ENCODE assay signal across 1 cellular context in the genomic region with DNA sequence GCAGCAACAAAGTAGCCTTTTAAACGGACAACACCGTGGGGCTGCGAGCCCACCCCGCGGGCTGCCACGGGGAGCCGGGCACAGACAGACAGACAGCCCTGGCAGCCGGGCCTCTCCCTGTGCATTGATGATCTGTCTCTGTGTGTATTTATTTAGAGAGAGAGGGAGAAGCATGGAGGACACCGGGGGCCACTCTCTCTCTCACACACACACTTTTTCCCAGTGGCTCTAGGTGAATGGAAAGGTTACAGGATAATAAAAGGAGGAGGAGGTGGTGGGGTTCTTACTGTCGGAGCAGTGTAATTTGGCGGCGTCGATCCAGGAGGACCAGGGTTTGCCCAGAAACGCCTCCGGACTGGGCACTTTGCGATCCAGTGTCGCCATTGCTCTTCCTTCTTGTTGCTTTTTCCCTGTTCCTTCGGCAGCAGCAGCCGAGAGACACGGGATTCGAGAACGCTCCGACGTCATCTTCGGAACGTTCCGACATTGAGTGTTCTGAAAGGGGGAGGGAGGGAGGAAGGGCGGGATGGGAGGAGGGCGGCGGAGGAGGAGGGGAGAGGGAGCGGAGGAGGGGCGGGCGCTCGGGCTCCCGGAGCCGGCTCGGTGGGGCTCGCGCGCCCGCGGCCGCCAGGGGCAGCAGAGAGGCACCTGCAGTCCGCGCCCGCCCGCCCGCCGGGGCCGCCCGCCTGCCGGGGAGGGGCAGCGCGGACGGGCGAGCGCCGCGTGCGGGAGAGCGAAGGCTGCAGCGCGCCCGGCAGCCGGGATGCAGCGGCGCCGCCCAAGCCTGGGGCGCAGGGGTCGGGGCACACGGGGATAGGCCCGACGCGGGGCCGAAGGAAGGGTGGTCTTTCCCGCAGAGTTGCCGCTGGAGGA.
TF ChIP-seq lines count a peak whose summit lies in the region.

A gene with protein sequence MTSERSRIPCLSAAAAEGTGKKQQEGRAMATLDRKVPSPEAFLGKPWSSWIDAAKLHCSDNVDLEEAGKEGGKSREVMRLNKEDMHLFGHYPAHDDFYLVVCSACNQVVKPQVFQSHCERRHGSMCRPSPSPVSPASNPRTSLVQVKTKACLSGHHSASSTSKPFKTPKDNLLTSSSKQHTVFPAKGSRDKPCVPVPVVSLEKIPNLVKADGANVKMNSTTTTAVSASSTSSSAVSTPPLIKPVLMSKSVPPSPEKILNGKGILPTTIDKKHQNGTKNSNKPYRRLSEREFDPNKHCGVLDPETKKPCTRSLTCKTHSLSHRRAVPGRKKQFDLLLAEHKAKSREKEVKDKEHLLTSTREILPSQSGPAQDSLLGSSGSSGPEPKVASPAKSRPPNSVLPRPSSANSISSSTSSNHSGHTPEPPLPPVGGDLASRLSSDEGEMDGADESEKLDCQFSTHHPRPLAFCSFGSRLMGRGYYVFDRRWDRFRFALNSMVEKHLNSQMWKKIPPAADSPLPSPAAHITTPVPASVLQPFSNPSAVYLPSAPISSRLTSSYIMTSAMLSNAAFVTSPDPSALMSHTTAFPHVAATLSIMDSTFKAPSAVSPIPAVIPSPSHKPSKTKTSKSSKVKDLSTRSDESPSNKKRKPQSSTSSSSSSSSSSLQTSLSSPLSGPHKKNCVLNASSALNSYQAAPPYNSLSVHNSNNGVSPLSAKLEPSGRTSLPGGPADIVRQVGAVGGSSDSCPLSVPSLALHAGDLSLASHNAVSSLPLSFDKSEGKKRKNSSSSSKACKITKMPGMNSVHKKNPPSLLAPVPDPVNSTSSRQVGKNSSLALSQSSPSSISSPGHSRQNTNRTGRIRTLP (minus strand): TSS at position 509 of the 873 bp plus-strand sequence. CDS start 41 bp downstream, at position 468.

TF ChIP-seq in K562, 482 proteins besides CTCF, POLR2A, EP300 and RAD21 (continued from another document and continues in another):
- no peak for TF ChIP-seq ETV5 (CRISPR knock-in tag; IDR thresholded peaks at IDR 0.05; ENCODE audit: low read depth)
- TF ChIP-seq CREM (IDR thresholded peaks at IDR 0.05; ENCODE audit: low read depth): peak; percentile 95
- no peak for TF ChIP-seq PTTG1 (tag; IDR thresholded peaks at IDR 0.05; ENCODE audit: low read depth)
- TF ChIP-seq HDAC6 (IDR thresholded peaks at IDR 0.05; ENCODE audit: low read depth, low read length): no peak
- no peak for TF ChIP-seq CBFA2T2 (conservative IDR thresholded peaks at IDR 0.05)
- TF ChIP-seq RCOR1 (IDR thresholded peaks at IDR 0.05; ENCODE audit: borderline replicate concordance in 1 of 2, low read depth in 2 of 2, low read length in 2 of 2): 0 out of 4 replicates have a peak, but pooled peaks of 1 of the 2 experiments have one; percentile 2
- TF ChIP-seq, protein P1, sequence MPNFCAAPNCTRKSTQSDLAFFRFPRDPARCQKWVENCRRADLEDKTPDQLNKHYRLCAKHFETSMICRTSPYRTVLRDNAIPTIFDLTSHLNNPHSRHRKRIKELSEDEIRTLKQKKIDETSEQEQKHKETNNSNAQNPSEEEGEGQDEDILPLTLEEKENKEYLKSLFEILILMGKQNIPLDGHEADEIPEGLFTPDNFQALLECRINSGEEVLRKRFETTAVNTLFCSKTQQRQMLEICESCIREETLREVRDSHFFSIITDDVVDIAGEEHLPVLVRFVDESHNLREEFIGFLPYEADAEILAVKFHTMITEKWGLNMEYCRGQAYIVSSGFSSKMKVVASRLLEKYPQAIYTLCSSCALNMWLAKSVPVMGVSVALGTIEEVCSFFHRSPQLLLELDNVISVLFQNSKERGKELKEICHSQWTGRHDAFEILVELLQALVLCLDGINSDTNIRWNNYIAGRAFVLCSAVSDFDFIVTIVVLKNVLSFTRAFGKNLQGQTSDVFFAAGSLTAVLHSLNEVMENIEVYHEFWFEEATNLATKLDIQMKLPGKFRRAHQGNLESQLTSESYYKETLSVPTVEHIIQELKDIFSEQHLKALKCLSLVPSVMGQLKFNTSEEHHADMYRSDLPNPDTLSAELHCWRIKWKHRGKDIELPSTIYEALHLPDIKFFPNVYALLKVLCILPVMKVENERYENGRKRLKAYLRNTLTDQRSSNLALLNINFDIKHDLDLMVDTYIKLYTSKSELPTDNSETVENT (CRISPR knock-in tag; IDR thresholded peaks at IDR 0.05): no peak
- TF ChIP-seq, protein P2, sequence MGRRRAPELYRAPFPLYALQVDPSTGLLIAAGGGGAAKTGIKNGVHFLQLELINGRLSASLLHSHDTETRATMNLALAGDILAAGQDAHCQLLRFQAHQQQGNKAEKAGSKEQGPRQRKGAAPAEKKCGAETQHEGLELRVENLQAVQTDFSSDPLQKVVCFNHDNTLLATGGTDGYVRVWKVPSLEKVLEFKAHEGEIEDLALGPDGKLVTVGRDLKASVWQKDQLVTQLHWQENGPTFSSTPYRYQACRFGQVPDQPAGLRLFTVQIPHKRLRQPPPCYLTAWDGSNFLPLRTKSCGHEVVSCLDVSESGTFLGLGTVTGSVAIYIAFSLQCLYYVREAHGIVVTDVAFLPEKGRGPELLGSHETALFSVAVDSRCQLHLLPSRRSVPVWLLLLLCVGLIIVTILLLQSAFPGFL (CRISPR knock-in tag; IDR thresholded peaks at IDR 0.05): no peak
- 0 out of 2 replicates have a peak, but pooled peaks have one; percentile 14 for TF ChIP-seq MYNN (IDR thresholded peaks at IDR 0.05)
- TF ChIP-seq MYNN (CRISPR knock-in tag; IDR thresholded peaks at IDR 0.05): no peak
- no peak for TF ChIP-seq ZNF239 (CRISPR knock-in tag; IDR thresholded peaks at IDR 0.05)
- TF ChIP-seq ZNF24 (IDR thresholded peaks at IDR 0.05): no peak
- TF ChIP-seq CBFB (CRISPR knock-in tag; IDR thresholded peaks at IDR 0.05): no peak
- no peak for TF ChIP-seq ZNF324 (CRISPR knock-in tag; IDR thresholded peaks at IDR 0.05)
- TF ChIP-seq ZNF766 (CRISPR knock-in tag; conservative IDR thresholded peaks at IDR 0.05): peak; percentile 11; the same call in 1 of the 2 replicates
- TF ChIP-seq, protein P3, sequence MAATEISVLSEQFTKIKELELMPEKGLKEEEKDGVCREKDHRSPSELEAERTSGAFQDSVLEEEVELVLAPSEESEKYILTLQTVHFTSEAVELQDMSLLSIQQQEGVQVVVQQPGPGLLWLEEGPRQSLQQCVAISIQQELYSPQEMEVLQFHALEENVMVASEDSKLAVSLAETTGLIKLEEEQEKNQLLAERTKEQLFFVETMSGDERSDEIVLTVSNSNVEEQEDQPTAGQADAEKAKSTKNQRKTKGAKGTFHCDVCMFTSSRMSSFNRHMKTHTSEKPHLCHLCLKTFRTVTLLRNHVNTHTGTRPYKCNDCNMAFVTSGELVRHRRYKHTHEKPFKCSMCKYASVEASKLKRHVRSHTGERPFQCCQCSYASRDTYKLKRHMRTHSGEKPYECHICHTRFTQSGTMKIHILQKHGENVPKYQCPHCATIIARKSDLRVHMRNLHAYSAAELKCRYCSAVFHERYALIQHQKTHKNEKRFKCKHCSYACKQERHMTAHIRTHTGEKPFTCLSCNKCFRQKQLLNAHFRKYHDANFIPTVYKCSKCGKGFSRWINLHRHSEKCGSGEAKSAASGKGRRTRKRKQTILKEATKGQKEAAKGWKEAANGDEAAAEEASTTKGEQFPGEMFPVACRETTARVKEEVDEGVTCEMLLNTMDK (IDR thresholded peaks at IDR 0.05; ENCODE audit: borderline replicate concordance, insufficient read depth, low read depth, low read length, poor library complexity, severe bottlenecking): no peak
- no peak for TF ChIP-seq NELFE (IDR thresholded peaks at IDR 0.05; ENCODE audit: insufficient read depth, insufficient read length)
- TF ChIP-seq, protein P4, sequence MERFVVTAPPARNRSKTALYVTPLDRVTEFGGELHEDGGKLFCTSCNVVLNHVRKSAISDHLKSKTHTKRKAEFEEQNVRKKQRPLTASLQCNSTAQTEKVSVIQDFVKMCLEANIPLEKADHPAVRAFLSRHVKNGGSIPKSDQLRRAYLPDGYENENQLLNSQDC (CRISPR knock-in tag; IDR thresholded peaks at IDR 0.05): no peak
- no peak for TF ChIP-seq EZH2 (IDR thresholded peaks at IDR 0.05; ENCODE audit: borderline replicate concordance, low read depth, low read length)
- peak; percentile 50 for TF ChIP-seq BRD9 (IDR thresholded peaks at IDR 0.05; ENCODE audit: low read depth, partially characterized antibody)
- TF ChIP-seq, protein P5, sequence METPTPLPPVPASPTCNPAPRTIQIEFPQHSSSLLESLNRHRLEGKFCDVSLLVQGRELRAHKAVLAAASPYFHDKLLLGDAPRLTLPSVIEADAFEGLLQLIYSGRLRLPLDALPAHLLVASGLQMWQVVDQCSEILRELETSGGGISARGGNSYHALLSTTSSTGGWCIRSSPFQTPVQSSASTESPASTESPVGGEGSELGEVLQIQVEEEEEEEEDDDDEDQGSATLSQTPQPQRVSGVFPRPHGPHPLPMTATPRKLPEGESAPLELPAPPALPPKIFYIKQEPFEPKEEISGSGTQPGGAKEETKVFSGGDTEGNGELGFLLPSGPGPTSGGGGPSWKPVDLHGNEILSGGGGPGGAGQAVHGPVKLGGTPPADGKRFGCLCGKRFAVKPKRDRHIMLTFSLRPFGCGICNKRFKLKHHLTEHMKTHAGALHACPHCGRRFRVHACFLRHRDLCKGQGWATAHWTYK (CRISPR knock-in tag; IDR thresholded peaks at IDR 0.05): no peak
- TF ChIP-seq KDM5B (IDR thresholded peaks at IDR 0.05; ENCODE audit: insufficient replicate concordance, low read depth, low read length): peak; percentile 81
- TF ChIP-seq CHD2 (IDR thresholded peaks at IDR 0.05; ENCODE audit: low read depth, low read length): no peak
- TF ChIP-seq, protein P6, sequence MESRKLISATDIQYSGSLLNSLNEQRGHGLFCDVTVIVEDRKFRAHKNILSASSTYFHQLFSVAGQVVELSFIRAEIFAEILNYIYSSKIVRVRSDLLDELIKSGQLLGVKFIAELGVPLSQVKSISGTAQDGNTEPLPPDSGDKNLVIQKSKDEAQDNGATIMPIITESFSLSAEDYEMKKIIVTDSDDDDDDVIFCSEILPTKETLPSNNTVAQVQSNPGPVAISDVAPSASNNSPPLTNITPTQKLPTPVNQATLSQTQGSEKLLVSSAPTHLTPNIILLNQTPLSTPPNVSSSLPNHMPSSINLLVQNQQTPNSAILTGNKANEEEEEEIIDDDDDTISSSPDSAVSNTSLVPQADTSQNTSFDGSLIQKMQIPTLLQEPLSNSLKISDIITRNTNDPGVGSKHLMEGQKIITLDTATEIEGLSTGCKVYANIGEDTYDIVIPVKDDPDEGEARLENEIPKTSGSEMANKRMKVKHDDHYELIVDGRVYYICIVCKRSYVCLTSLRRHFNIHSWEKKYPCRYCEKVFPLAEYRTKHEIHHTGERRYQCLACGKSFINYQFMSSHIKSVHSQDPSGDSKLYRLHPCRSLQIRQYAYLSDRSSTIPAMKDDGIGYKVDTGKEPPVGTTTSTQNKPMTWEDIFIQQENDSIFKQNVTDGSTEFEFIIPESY (CRISPR knock-in tag; IDR thresholded peaks at IDR 0.05): no peak
- TF ChIP-seq FOXA3 (CRISPR knock-in tag; conservative IDR thresholded peaks at IDR 0.05 in 1 of 2, IDR thresholded peaks at IDR 0.05 in 1 of 2): no peak
- TF ChIP-seq, protein P7, sequence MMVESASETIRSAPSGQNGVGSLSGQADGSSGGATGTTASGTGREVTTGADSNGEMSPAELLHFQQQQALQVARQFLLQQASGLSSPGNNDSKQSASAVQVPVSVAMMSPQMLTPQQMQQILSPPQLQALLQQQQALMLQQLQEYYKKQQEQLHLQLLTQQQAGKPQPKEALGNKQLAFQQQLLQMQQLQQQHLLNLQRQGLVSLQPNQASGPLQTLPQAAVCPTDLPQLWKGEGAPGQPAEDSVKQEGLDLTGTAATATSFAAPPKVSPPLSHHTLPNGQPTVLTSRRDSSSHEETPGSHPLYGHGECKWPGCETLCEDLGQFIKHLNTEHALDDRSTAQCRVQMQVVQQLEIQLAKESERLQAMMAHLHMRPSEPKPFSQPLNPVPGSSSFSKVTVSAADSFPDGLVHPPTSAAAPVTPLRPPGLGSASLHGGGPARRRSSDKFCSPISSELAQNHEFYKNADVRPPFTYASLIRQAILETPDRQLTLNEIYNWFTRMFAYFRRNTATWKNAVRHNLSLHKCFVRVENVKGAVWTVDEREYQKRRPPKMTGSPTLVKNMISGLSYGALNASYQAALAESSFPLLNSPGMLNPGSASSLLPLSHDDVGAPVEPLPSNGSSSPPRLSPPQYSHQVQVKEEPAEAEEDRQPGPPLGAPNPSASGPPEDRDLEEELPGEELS (CRISPR knock-in tag; IDR thresholded peaks at IDR 0.05; ENCODE audit: borderline replicate concordance): no peak
- TF ChIP-seq CXXC5 (CRISPR knock-in tag; IDR thresholded peaks at IDR 0.05): peak; percentile 93
- no peak for TF ChIP-seq RNF2 (IDR thresholded peaks at IDR 0.05)
- TF ChIP-seq, protein P8, sequence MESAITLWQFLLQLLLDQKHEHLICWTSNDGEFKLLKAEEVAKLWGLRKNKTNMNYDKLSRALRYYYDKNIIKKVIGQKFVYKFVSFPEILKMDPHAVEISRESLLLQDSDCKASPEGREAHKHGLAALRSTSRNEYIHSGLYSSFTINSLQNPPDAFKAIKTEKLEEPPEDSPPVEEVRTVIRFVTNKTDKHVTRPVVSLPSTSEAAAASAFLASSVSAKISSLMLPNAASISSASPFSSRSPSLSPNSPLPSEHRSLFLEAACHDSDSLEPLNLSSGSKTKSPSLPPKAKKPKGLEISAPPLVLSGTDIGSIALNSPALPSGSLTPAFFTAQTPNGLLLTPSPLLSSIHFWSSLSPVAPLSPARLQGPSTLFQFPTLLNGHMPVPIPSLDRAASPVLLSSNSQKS (CRISPR knock-in tag; IDR thresholded peaks at IDR 0.05): no peak
- TF ChIP-seq SMARCE1 (IDR thresholded peaks at IDR 0.05): 0 out of 2 replicates have a peak, but pooled peaks have one; percentile 36
- no peak for TF ChIP-seq SIRT6 (IDR thresholded peaks at IDR 0.05; ENCODE audit: low read depth, low read length)
- TF ChIP-seq, protein P9, sequence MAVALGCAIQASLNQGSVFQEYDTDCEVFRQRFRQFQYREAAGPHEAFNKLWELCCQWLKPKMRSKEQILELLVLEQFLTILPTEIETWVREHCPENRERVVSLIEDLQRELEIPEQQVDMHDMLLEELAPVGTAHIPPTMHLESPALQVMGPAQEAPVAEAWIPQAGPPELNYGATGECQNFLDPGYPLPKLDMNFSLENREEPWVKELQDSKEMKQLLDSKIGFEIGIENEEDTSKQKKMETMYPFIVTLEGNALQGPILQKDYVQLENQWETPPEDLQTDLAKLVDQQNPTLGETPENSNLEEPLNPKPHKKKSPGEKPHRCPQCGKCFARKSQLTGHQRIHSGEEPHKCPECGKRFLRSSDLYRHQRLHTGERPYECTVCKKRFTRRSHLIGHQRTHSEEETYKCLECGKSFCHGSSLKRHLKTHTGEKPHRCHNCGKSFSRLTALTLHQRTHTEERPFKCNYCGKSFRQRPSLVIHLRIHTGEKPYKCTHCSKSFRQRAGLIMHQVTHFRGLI (CRISPR knock-in tag; IDR thresholded peaks at IDR 0.05): no peak
- no peak for TF ChIP-seq CREBBP (IDR thresholded peaks at IDR 0.05; ENCODE audit: low read depth, low read length)
- no peak for TF ChIP-seq DACH1 (IDR thresholded peaks at IDR 0.05; ENCODE audit: partially characterized antibody)
- TF ChIP-seq, protein P10, sequence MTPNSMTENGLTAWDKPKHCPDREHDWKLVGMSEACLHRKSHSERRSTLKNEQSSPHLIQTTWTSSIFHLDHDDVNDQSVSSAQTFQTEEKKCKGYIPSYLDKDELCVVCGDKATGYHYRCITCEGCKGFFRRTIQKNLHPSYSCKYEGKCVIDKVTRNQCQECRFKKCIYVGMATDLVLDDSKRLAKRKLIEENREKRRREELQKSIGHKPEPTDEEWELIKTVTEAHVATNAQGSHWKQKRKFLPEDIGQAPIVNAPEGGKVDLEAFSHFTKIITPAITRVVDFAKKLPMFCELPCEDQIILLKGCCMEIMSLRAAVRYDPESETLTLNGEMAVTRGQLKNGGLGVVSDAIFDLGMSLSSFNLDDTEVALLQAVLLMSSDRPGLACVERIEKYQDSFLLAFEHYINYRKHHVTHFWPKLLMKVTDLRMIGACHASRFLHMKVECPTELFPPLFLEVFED (CRISPR knock-in tag; conservative IDR thresholded peaks at IDR 0.05): no peak
- no peak for TF ChIP-seq FIP1L1 (IDR thresholded peaks at IDR 0.05; ENCODE audit: low read depth, low read length, poor library complexity, severe bottlenecking)
